1 cellular context compared by ENCODE assay signal in the genomic region with DNA sequence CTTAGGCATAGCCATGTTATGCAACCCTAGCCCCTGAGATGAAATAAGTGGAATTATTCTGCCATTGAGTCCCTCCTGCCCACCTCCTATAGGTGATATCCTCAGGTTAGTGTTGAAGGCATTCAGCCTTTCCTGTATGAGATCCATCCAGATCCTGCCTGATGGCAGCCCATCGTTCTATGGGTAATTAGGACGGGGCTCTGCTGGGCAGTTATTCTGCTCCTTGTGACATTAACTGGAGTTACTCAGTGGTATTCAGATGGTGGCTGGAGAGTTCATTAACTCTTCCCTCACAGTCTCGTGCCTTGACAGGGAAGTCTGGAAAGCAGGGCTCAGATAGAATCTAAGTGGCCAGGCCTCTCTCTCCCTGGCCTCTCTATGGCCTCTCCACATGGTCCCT.
TF ChIP-seq lines count a peak whose summit lies in the region.

No MANE protein-coding gene starts in this region.

TF ChIP-seq in K562, 482 proteins besides CTCF, POLR2A, EP300 and RAD21 (continued from another document):
- TF ChIP-seq, protein P1, sequence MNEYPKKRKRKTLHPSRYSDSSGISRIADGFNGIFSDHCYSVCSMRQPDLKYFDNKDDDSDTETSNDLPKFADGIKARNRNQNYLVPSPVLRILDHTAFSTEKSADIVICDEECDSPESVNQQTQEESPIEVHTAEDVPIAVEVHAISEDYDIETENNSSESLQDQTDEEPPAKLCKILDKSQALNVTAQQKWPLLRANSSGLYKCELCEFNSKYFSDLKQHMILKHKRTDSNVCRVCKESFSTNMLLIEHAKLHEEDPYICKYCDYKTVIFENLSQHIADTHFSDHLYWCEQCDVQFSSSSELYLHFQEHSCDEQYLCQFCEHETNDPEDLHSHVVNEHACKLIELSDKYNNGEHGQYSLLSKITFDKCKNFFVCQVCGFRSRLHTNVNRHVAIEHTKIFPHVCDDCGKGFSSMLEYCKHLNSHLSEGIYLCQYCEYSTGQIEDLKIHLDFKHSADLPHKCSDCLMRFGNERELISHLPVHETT (CRISPR knock-in tag; conservative IDR thresholded peaks at IDR 0.05 in 1 of 2, IDR thresholded peaks at IDR 0.05 in 1 of 2) = no peak
- TF ChIP-seq SMARCA5 (IDR thresholded peaks at IDR 0.05) (no peak), HNRNPUL1 (IDR thresholded peaks at IDR 0.05; ENCODE audit: low read length) (no peak), ZNF121 (CRISPR knock-in tag; conservative IDR thresholded peaks at IDR 0.05) (no peak), ZNF830 (CRISPR knock-in tag; IDR thresholded peaks at IDR 0.05) (no peak), ARID2 (IDR thresholded peaks at IDR 0.05) (no peak), IRF2 (CRISPR knock-in tag; IDR thresholded peaks at IDR 0.05) (no peak), NFE2 (IDR thresholded peaks at IDR 0.05; ENCODE audit: low read depth) (no peak), ZNF445 (CRISPR knock-in tag; IDR thresholded peaks at IDR 0.05; ENCODE audit: low read depth) (no peak), NCOA4 (IDR thresholded peaks at IDR 0.05; ENCODE audit: partially characterized antibody) (no peak), ZNF253 (CRISPR knock-in tag; conservative IDR thresholded peaks at IDR 0.05) (no peak), ZFP36 (IDR thresholded peaks at IDR 0.05; ENCODE audit: low read depth, low read length, partially characterized antibody) (no peak), ZKSCAN8 (CRISPR knock-in tag; IDR thresholded peaks at IDR 0.05) (no peak)
- TF ChIP-seq, protein P2, sequence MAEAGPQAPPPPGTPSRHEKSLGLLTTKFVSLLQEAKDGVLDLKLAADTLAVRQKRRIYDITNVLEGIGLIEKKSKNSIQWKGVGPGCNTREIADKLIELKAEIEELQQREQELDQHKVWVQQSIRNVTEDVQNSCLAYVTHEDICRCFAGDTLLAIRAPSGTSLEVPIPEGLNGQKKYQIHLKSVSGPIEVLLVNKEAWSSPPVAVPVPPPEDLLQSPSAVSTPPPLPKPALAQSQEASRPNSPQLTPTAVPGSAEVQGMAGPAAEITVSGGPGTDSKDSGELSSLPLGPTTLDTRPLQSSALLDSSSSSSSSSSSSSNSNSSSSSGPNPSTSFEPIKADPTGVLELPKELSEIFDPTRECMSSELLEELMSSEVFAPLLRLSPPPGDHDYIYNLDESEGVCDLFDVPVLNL (CRISPR knock-in tag; IDR thresholded peaks at IDR 0.05; ENCODE audit: low read depth) = no peak
- TF ChIP-seq, protein P3, sequence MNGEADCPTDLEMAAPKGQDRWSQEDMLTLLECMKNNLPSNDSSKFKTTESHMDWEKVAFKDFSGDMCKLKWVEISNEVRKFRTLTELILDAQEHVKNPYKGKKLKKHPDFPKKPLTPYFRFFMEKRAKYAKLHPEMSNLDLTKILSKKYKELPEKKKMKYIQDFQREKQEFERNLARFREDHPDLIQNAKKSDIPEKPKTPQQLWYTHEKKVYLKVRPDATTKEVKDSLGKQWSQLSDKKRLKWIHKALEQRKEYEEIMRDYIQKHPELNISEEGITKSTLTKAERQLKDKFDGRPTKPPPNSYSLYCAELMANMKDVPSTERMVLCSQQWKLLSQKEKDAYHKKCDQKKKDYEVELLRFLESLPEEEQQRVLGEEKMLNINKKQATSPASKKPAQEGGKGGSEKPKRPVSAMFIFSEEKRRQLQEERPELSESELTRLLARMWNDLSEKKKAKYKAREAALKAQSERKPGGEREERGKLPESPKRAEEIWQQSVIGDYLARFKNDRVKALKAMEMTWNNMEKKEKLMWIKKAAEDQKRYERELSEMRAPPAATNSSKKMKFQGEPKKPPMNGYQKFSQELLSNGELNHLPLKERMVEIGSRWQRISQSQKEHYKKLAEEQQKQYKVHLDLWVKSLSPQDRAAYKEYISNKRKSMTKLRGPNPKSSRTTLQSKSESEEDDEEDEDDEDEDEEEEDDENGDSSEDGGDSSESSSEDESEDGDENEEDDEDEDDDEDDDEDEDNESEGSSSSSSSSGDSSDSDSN (IDR thresholded peaks at IDR 0.05; ENCODE audit: borderline replicate concordance in 1 of 2, low read depth in 2 of 2, low read length in 2 of 2) = no peak
